ENCODE assay signal across 9 cellular contexts in genomic region chr19:6271251-6271650, GRCh38. TPM values are rescaled to one million over a fixed set of nuclear protein-coding genes. Genes with fewer than 3 reads are reported as not detected.
DNase-seq lines count a peak whose midpoint lies in the region; ATAC-seq and TF ChIP-seq lines count a peak whose summit lies in the region.
"Had no signal": no experiment of that assay in that cellular context is flagged by ENCODE, and none has a peak within 500 bp of the region (broad histone marks: within the 10 kb centered on the region; RNA-seq: fewer than 3 reads in every experiment).

No MANE protein-coding gene starts in this region.

- H3K36me3 ChIP-seq in adipocyte (ENCODE audit: control insufficient read depth, insufficient read depth, low read length, severe bottlenecking) (peaks cover 39% of the 10 kb centered on the region), heart right ventricle (peaks cover 0 to 44% (median 19%) of the 10 kb centered on the region in 9 donors), sigmoid colon (peaks cover 11 to 33% (median 21%) of the 10 kb centered on the region in 4 donors), MG63 (no peaks in the 10 kb centered on the region; the same call in 1 of the 2 replicates)

- peak in 7 of 8 donors; percentile 0 to 20 (median 10) for ATAC-seq in heart right ventricle
- no peak for ATAC-seq in activated T-cell treated with anti-CD3 and anti-CD28 coated beads, Interleukin-2, amount 50 U/mL, for 4 hours

- no peak overlapping the region for H3K4me3 Mint-ChIP-seq in activated T-cell treated with anti-CD3 and anti-CD28 coated beads, Interleukin-2, amount 50 U/mL, for 4 hours

- TF ChIP-seq EP300 in sigmoid colon (IDR thresholded peaks at IDR 0.05) = no peak

- H3K9me3 Mint-ChIP-seq in activated T-cell treated with anti-CD3 and anti-CD28 coated beads, Interleukin-2, amount 50 U/mL, for 4 hours = no peaks in the 10 kb centered on the region

- 25 to 31% methylated on average over 9 of the region's 9 CpGs for WGBS in heart right ventricle, 2 donors
- WGBS in sigmoid colon, 2 donors = 79 to 85% methylated on average over 9 of the region's 9 CpGs

- TF ChIP-seq POLR2A in sigmoid colon (IDR thresholded peaks at IDR 0.05) = no peak

- peaks cover 32% of the 10 kb centered on the region for H3K4me1 Mint-ChIP-seq in activated T-cell treated with anti-CD3 and anti-CD28 coated beads, Interleukin-2, amount 50 U/mL, for 4 hours (ENCODE audit: low read depth)

- DNase-seq in GM13977 (ENCODE audit: low spot score) = peak; percentile 26
- no peak for DNase-seq in adipocyte (ENCODE audit: low read depth)
- no peak for DNase-seq in heart right ventricle
- no peak for DNase-seq in sigmoid colon
- no peak for DNase-seq in stimulated activated CD4-positive, alpha-beta T cell treated with anti-CD3 and anti-CD28 coated beads, Interleukin-2, amount 100 ng/mL, for 24 hours
- DNase-seq in MG63 = no peak
- no peak for DNase-seq in DMS 273 treated with DMSO at 0.1 percent for 48 hours (lab: John Stamatoyannopoulos, UW)
- DNase-seq in activated T-cell treated with anti-CD3 and anti-CD28 coated beads, Interleukin-2, amount 50 U/mL, for 4 hours = no peak
- DNase-seq: stimulated activated CD4-positive, alpha-beta T cell treated with anti-CD3 and anti-CD28 coated beads, Interleukin-4, amount 100 ng/mL, for 24 hours had no signal

- peak overlapping the region; percentile 71 for H3K4me3 ChIP-seq in adipocyte (ENCODE audit: low read length)
- peak overlapping the region in 7 of 10 donors; percentile 9 to 52 (median 43) for H3K4me3 ChIP-seq in heart right ventricle
- peak overlapping the region in 3 of 4 donors; percentile 27 to 42 (median 41) for H3K4me3 ChIP-seq in sigmoid colon
- no peak overlapping the region for H3K4me3 ChIP-seq in MG63

- H3K27ac ChIP-seq in heart right ventricle = peak overlapping the region in 9 of 10 donors; percentile 82 to 95 (median 89)
- peak overlapping the region; percentile 84 to 92 (median 88) for H3K27ac ChIP-seq in sigmoid colon

- no peaks in the 10 kb centered on the region for H3K27me3 Mint-ChIP-seq in activated T-cell treated with anti-CD3 and anti-CD28 coated beads, Interleukin-2, amount 50 U/mL, for 4 hours (ENCODE audit: low read depth)

- intact Hi-C loops in heart right ventricle (cut with DNase I) (loop anchor here in 5 of 10 donors (5.0 kb wide), 2 partner anchors 34 to 39 kb away; no protein-coding TSS in a partner anchor), sigmoid colon (cut with DNase I) (loop anchor here (5.0 kb wide), 3 partner anchors 54 to 214 kb away; no protein-coding TSS in a partner anchor)

- H3K36me3 Mint-ChIP-seq in activated T-cell treated with anti-CD3 and anti-CD28 coated beads, Interleukin-2, amount 50 U/mL, for 4 hours (ENCODE audit: insufficient read depth) = peaks cover 17% of the 10 kb centered on the region

- no peaks in the 10 kb centered on the region for H3K9me3 ChIP-seq in adipocyte (ENCODE audit: control insufficient read depth, low read length)
- no peaks in the 10 kb centered on the region for H3K9me3 ChIP-seq in heart right ventricle
- H3K9me3 ChIP-seq in sigmoid colon = no peaks in the 10 kb centered on the region
- H3K9me3 ChIP-seq in MG63 = no peaks in the 10 kb centered on the region

- H3K4me1 ChIP-seq in adipocyte (ENCODE audit: control insufficient read depth, insufficient read depth, low read length) (peaks cover 66% of the 10 kb centered on the region), heart right ventricle (peaks cover 42 to 62% (median 60%) of the 10 kb centered on the region in 9 donors), sigmoid colon (peaks cover 0 to 84% (median 76%) of the 10 kb centered on the region in 4 donors)

- peak overlapping the region; percentile 74 for H3K9ac ChIP-seq in adipocyte (ENCODE audit: low read length)

- peak; percentile 1 for TF ChIP-seq CTCF in GM13977 (IDR thresholded peaks at IDR 0.05; ENCODE audit: extremely low read depth, insufficient read depth, missing control alignments)
- peak in 4 of 9 donors; percentile 12 to 35 (median 24) for TF ChIP-seq CTCF in heart right ventricle (IDR thresholded peaks at IDR 0.05)
- TF ChIP-seq CTCF in sigmoid colon (IDR thresholded peaks at IDR 0.05) = peak in 1 of 4 experiments; percentile 12

- in situ Hi-C loops in GM13977 (cut with MboI; ENCODE audit: low pct_unique_long_range_greater_than_20kb, low sequenced_read_pairs, unreplicated experiment) = no loop called here

- H3K27me3 ChIP-seq in adipocyte (replicated peaks; ENCODE audit: control insufficient read depth, insufficient read depth, low read length) (no peaks in the 10 kb centered on the region), heart right ventricle (no peaks in the 10 kb centered on the region), sigmoid colon (no peaks in the 10 kb centered on the region), MG63 (no peaks in the 10 kb centered on the region)

RNA-seq across cellular contexts. Expression of gene MLLT1, which starts 8.5 kb away (rescaled TPM):
- total RNA-seq in heart right ventricle = 10 to 100 TPM; 27.6 to 48.3 (median 32.4) TPM
- polyA plus RNA-seq in heart right ventricle = 10 to 100 TPM; 21.4 to 28.7 TPM
- total RNA-seq in sigmoid colon = 10 to 100 TPM; 12.5 to 20.8 (median 17.6) TPM
- polyA plus RNA-seq in sigmoid colon = 10 to 100 TPM in 2 of 3 donors, 1 to 10 TPM in 1; 9.9 to 25.5 (median 15.0) TPM
- 3.0 and 6.5 TPM in 2 replicates for total RNA-seq in MG63 (2014; rRNA removed; shearing (Covaris generic); ENCODE audit: low replicate concordance)
- 100 to 1,000 TPM; 105 to 118 (median 109) TPM for total RNA-seq in activated T-cell treated with anti-CD3 and anti-CD28 coated beads, Interleukin-2, amount 50 U/mL, for 4 hours

Comparison
In these comparisons a context has a peak if more than half of its experiments do, and no peak if none do; other contexts are left out.
1. ATAC-seq: peak in heart right ventricle (7 of 8); none in activated T-cell treated with anti-CD3 and anti-CD28 coated beads, Interleukin-2, amount 50 U/mL, for 4 hours (0 of 2).